9 cellular contexts compared by ENCODE assay signal in genomic region chr20:62356948-62357667, GRCh38. TPM values are rescaled to one million over a fixed set of nuclear protein-coding genes. Genes with fewer than 3 reads are reported as not detected.
DNase-seq lines count a peak whose midpoint lies in the region; ATAC-seq and TF ChIP-seq lines count a peak whose summit lies in the region.
"Had no signal": no experiment of that assay in that cellular context is flagged by ENCODE, and none has a peak within 500 bp of the region (broad histone marks: within the 10 kb centered on the region; RNA-seq: fewer than 3 reads in every experiment).

No MANE protein-coding gene starts in this region.

- in situ Hi-C loops in ACHN (cut with HindIII; ENCODE audit: low pct_ligation_motif_present, low pct_unique_long_range_greater_than_20kb, low sequenced_read_pairs) = no loop called here

- no peak overlapping the region for H2AFZ ChIP-seq in PC-9

- DNase-seq in ACHN (peak; percentile 78), PC-9 (peak; percentile 74 to 96), epithelial cell of esophagus (ENCODE audit: low read depth) (peak; percentile 57), SK-N-DZ (ENCODE audit: low spot score) (no peak), SKM-1 (lab: John Stamatoyannopoulos, UW; ENCODE audit: unreplicated experiment) (no peak)
- no peak for DNase-seq in stimulated activated CD4-positive, alpha-beta T cell treated with anti-CD3 and anti-CD28 coated beads, Interleukin-2, amount 100 ng/mL, for 24 hours
- DNase-seq: HFFc6 had no signal

- no peak for TF ChIP-seq CTCF in PC-9 (conservative IDR thresholded peaks at IDR 0.05)
- TF ChIP-seq CTCF in epithelial cell of esophagus (IDR thresholded peaks at IDR 0.05; ENCODE audit: insufficient read depth, low read depth, low read length, missing control alignments) = no peak

- intact Hi-C loops in PC-9 (cut with micrococcal nuclease; ENCODE audit: unreplicated experiment) = loop anchor here (5.0 kb wide), 2 partner anchors 215 to 265 kb away; partner anchors contain the start of genes PSMA7 and SS18L1

- peak overlapping the region; percentile 71 for H3K9ac ChIP-seq in muscle layer of colon (ENCODE audit: low read length)

- POLR2A ChIA-PET in PC-9 (lab: Charles Lee; ENCODE audit: unreplicated experiment) = interaction anchor here (0.6 kb wide), 2 partner anchors 22 to 53 kb away, joined by 3 read pairs; no protein-coding TSS in a partner anchor

- H4K20me1 ChIP-seq in PC-9 (ENCODE audit: insufficient read depth) = peaks cover 26% of the 10 kb centered on the region

- H3K27ac ChIP-seq in PC-9 (peak overlapping the region; percentile 86), muscle layer of colon (ENCODE audit: low read depth, low read length) (peak overlapping the region; percentile 82)

- BruUV-seq in PC-9 (replicated peaks; lab: Mats Ljungman, UMichigan) = no TSS peak

- H3K27me3 ChIP-seq in PC-9 (ENCODE audit: insufficient read depth, low read depth) (no peaks in the 10 kb centered on the region), muscle layer of colon (ENCODE audit: control insufficient read depth in 1 of 2, insufficient read depth in 2 of 2, low read length in 2 of 2) (no peaks in the 10 kb centered on the region)

- H3K79me2 ChIP-seq in PC-9 (ENCODE audit: low read depth) = peaks cover 85% of the 10 kb centered on the region

- H3K36me3 ChIP-seq in PC-9 (ENCODE audit: low read depth) (peaks cover 2% of the 10 kb centered on the region; the same call in 1 of the 2 replicates), muscle layer of colon (ENCODE audit: insufficient read depth, low read length) (no peaks in the 10 kb centered on the region)

- ATAC-seq in GM18858 (IDR thresholded peaks at IDR 0.05; ENCODE audit: unreplicated experiment) = no peak

- H3K9me3 ChIP-seq in PC-9 (ENCODE audit: insufficient read depth, low read depth) (no peaks in the 10 kb centered on the region), muscle layer of colon (ENCODE audit: low read length) (no peaks in the 10 kb centered on the region)

- peak overlapping the region; percentile 55 for H3K4me3 ChIP-seq in PC-9
- no peak overlapping the region for H3K4me3 ChIP-seq in epithelial cell of esophagus (ENCODE audit: low read length)
- peak overlapping the region in 1 of 2 donors; percentile 41 for H3K4me3 ChIP-seq in muscle layer of colon (ENCODE audit: low read depth in 1 of 2, low read length in 2 of 2)

- H3K4me2 ChIP-seq in PC-9 = peak overlapping the region; percentile 91

- peaks cover 69% of the 10 kb centered on the region for H3F3A ChIP-seq in PC-9 (ENCODE audit: insufficient read depth, low read depth)

- peaks cover 92% of the 10 kb centered on the region for H3K4me1 ChIP-seq in PC-9 (replicated peaks; ENCODE audit: insufficient read depth)
- H3K4me1 ChIP-seq in muscle layer of colon (ENCODE audit: insufficient read depth, low read length) = peaks cover 82% of the 10 kb centered on the region

- no peaks in the 10 kb centered on the region for H3K9me2 ChIP-seq in PC-9 (ENCODE audit: insufficient read depth)

- CTCF ChIA-PET in PC-9 (lab: Charles Lee) = interaction anchor here (0.6 kb wide), 1 partner anchor 1598 kb away, joined by 3 read pairs; no protein-coding TSS in a partner anchor

RNA-seq across cellular contexts. Expression of gene LAMA5, which starts 10.0 kb away (rescaled TPM):
- 700 and 744 TPM in 2 replicates for total RNA-seq in PC-9 (2021)
- 32.9 and 33.6 TPM in 2 replicates for polyA plus RNA-seq in SK-N-DZ (2014; cell fraction: cytosol; rRNA removed)
- polyA plus RNA-seq in SK-N-DZ (2014; cell fraction: nucleus; rRNA removed) = 352 and 482 TPM in 2 replicates

RNA-seq across cellular contexts. Expression of gene RPS21, which starts 29.8 kb away (rescaled TPM):
- 2,188 and 2,275 TPM in 2 replicates for total RNA-seq in PC-9 (2021)
- polyA plus RNA-seq in SK-N-DZ (2014; cell fraction: cytosol; rRNA removed) = 10,912 and 11,337 TPM in 2 replicates
- 6,422 and 11,565 TPM in 2 replicates for polyA plus RNA-seq in SK-N-DZ (2014; cell fraction: nucleus; rRNA removed)

RNA-seq across cellular contexts. Expression of gene CABLES2, which starts 50.0 kb away (rescaled TPM):
- 11.2 and 14.1 TPM in 2 replicates for total RNA-seq in PC-9 (2021)
- polyA plus RNA-seq in SK-N-DZ (2014; cell fraction: cytosol; rRNA removed) = 7.8 and 8.4 TPM in 2 replicates
- polyA plus RNA-seq in SK-N-DZ (2014; cell fraction: nucleus; rRNA removed) = 4.6 and 8.4 TPM in 2 replicates

RNA-seq across cellular contexts. Expression of gene ADRM1, which starts 54.3 kb away (rescaled TPM):
- total RNA-seq in PC-9 (2021) = 172 and 173 TPM in 2 replicates
- polyA plus RNA-seq in SK-N-DZ (2014; cell fraction: cytosol; rRNA removed) = 295 and 299 TPM in 2 replicates
- polyA plus RNA-seq in SK-N-DZ (2014; cell fraction: nucleus; rRNA removed) = 293 and 298 TPM in 2 replicates

Comparison
In these comparisons a context has a peak if more than half of its experiments do, and no peak if none do; other contexts are left out.
1. DNase-seq: peak in ACHN (single experiment), PC-9 (2 of 2) and epithelial cell of esophagus (single experiment); none in SK-N-DZ (single experiment), stimulated activated CD4-positive, alpha-beta T cell treated with anti-CD3 and anti-CD28 coated beads, Interleukin-2, amount 100 ng/mL, for 24 hours (0 of 2) and SKM-1 (single experiment).